In genomic region chr6:31620586-31621319, GRCh38 we compare ENCODE assay signal across 1 cellular context.
TF ChIP-seq lines count a peak whose summit lies in the region.

Gene PRRC2A (plus strand): TSS chr6:31620715. CDS start chr6:31622790, 2,075 bp downstream.

TF ChIP-seq in GM12878, 131 proteins besides CTCF, POLR2A, EP300 and RAD21 (continued from another document and continues in another):
- no peak for TF ChIP-seq PKNOX1 (IDR thresholded peaks at IDR 0.05)
- TF ChIP-seq RB1 (IDR thresholded peaks at IDR 0.05; ENCODE audit: borderline replicate concordance) = peak; percentile 79; the same call in 1 of the 2 replicates
- TF ChIP-seq EGR1 (IDR thresholded peaks at IDR 0.05; ENCODE audit: borderline replicate concordance in 1 of 2, low read depth in 2 of 2, low read length in 2 of 2) = peak in 1 of 2 experiments; percentile 88; a peak in 2 of 3 replicates
- no peak for TF ChIP-seq RELA (IDR thresholded peaks at IDR 0.05; ENCODE audit: borderline replicate concordance, partially characterized antibody)
- TF ChIP-seq SUPT20H (IDR thresholded peaks at IDR 0.05; ENCODE audit: borderline replicate concordance, control insufficient read depth, low read depth, low read length) = no peak
- TF ChIP-seq ZBTB40 (IDR thresholded peaks at IDR 0.05; ENCODE audit: borderline replicate concordance) = no peak; the same call in 1 of the 2 replicates
- no peak for TF ChIP-seq ZSCAN29 (IDR thresholded peaks at IDR 0.05)
- TF ChIP-seq FOS (IDR thresholded peaks at IDR 0.05; ENCODE audit: borderline replicate concordance, extremely low read depth, insufficient read length) = no peak
- TF ChIP-seq TBL1XR1 (IDR thresholded peaks at IDR 0.05; ENCODE audit: low read depth, low read length) = no peak; the same call in 1 of the 2 replicates
- no peak for TF ChIP-seq PAX5 (IDR thresholded peaks at IDR 0.05; ENCODE audit: borderline replicate concordance, low read depth, low read length)
- peak; percentile 89 for TF ChIP-seq TAF1 (IDR thresholded peaks at IDR 0.05; ENCODE audit: borderline replicate concordance, low read depth, low read length)
- peak; percentile 47; the same call in 1 of the 2 replicates for TF ChIP-seq POLR2AphosphoS2 (IDR thresholded peaks at IDR 0.05; ENCODE audit: low read depth, low read length)
- TF ChIP-seq SMARCA5 (IDR thresholded peaks at IDR 0.05) = peak; percentile 73
- TF ChIP-seq TCF12 (IDR thresholded peaks at IDR 0.05; ENCODE audit: low read depth, low read length) = peak; percentile 46; the same call in 1 of the 2 replicates
- no peak for TF ChIP-seq MEF2A (IDR thresholded peaks at IDR 0.05; ENCODE audit: insufficient read depth, low read depth, low read length)
- TF ChIP-seq MTA2 (IDR thresholded peaks at IDR 0.05; ENCODE audit: low read depth) = no peak
- no peak for TF ChIP-seq E2F8 (IDR thresholded peaks at IDR 0.05; ENCODE audit: low read depth, partially characterized antibody)
- TF ChIP-seq SREBF2 (IDR thresholded peaks at IDR 0.05; ENCODE audit: low read length) = 0 out of 2 replicates have a peak, but pooled peaks have one; percentile 1
- TF ChIP-seq JUND (IDR thresholded peaks at IDR 0.05; ENCODE audit: low read depth, low read length) = no peak
- no peak for TF ChIP-seq PAX8 (IDR thresholded peaks at IDR 0.05)
- TF ChIP-seq BHLHE40 (IDR thresholded peaks at IDR 0.05; ENCODE audit: borderline replicate concordance in 1 of 2, low read depth in 2 of 2, low read length in 1 of 2) = peak in 1 of 2 experiments; percentile 8; a peak in 1 of 4 replicates
- no peak for TF ChIP-seq SP1 (IDR thresholded peaks at IDR 0.05; ENCODE audit: low read depth, low read length)
- TF ChIP-seq KAT2A (conservative IDR thresholded peaks at IDR 0.05; ENCODE audit: control insufficient read depth, low read depth, low read length) = no peak
- peak; percentile 96 for TF ChIP-seq YY1 (IDR thresholded peaks at IDR 0.05; ENCODE audit: low read depth, low read length)
- peak; percentile 85; the same call in 1 of the 2 replicates for TF ChIP-seq CHD1 (IDR thresholded peaks at IDR 0.05; ENCODE audit: low read depth, low read length)
- no peak for TF ChIP-seq KLF5 (IDR thresholded peaks at IDR 0.05; ENCODE audit: partially characterized antibody)
- no peak for TF ChIP-seq HSF1 (IDR thresholded peaks at IDR 0.05; ENCODE audit: low read depth, low read length)
- TF ChIP-seq IRF4 (IDR thresholded peaks at IDR 0.05; ENCODE audit: low read depth, low read length) = no peak
- TF ChIP-seq USF2 (IDR thresholded peaks at IDR 0.05; ENCODE audit: borderline replicate concordance, low read depth, low read length) = no peak
- TF ChIP-seq CBFB (IDR thresholded peaks at IDR 0.05; ENCODE audit: low read depth) = no peak
- peak; percentile 80 for TF ChIP-seq LARP7 (IDR thresholded peaks at IDR 0.05)
- peak; percentile 49 for TF ChIP-seq NR2C1 (IDR thresholded peaks at IDR 0.05)
- no peak for TF ChIP-seq ETV6 (conservative IDR thresholded peaks at IDR 0.05 in 1 of 2, IDR thresholded peaks at IDR 0.05 in 1 of 2; ENCODE audit: borderline replicate concordance in 1 of 2, low read depth in 1 of 2)
- no peak for TF ChIP-seq RFX5 (IDR thresholded peaks at IDR 0.05; ENCODE audit: low read depth, low read length)
- no peak for TF ChIP-seq CHD4 (IDR thresholded peaks at IDR 0.05)
- no peak; the same call in 1 of the 2 replicates for TF ChIP-seq PML (IDR thresholded peaks at IDR 0.05; ENCODE audit: low read length)
- TF ChIP-seq WRNIP1 (IDR thresholded peaks at IDR 0.05; ENCODE audit: borderline replicate concordance, low read depth, low read length) = no peak
- 0 out of 2 replicates have a peak, but pooled peaks have one; percentile 22 for TF ChIP-seq ZNF207 (IDR thresholded peaks at IDR 0.05; ENCODE audit: borderline replicate concordance)
- no peak for TF ChIP-seq HDAC2 (IDR thresholded peaks at IDR 0.05)
- TF ChIP-seq STAT1 (conservative IDR thresholded peaks at IDR 0.05) = no peak
- TF ChIP-seq TCF3 (IDR thresholded peaks at IDR 0.05; ENCODE audit: borderline replicate concordance, insufficient read depth, low read depth, low read length) = 0 out of 2 replicates have a peak, but pooled peaks have one; percentile 36
- TF ChIP-seq SMC3 (IDR thresholded peaks at IDR 0.05; ENCODE audit: borderline replicate concordance, low read length) = no peak
- no peak for TF ChIP-seq BMI1 (IDR thresholded peaks at IDR 0.05; ENCODE audit: borderline replicate concordance)
- no peak for TF ChIP-seq FOXM1 (IDR thresholded peaks at IDR 0.05; ENCODE audit: low read depth, low read length)
- no peak for TF ChIP-seq JUNB (IDR thresholded peaks at IDR 0.05)
- no peak for TF ChIP-seq CREB1 (IDR thresholded peaks at IDR 0.05; ENCODE audit: low read depth)
- no peak for TF ChIP-seq NR2C2 (IDR thresholded peaks at IDR 0.05; ENCODE audit: borderline replicate concordance, control insufficient read depth, insufficient read length, low read depth)
- TF ChIP-seq ELK1 (IDR thresholded peaks at IDR 0.05; ENCODE audit: low read depth, low read length) = no peak
- no peak for TF ChIP-seq ESRRA (IDR thresholded peaks at IDR 0.05; ENCODE audit: low read length)
- no peak; the same call in 1 of the 2 replicates for TF ChIP-seq IKZF1 (conservative IDR thresholded peaks at IDR 0.05)
- peak; percentile 65; the same call in 1 of the 2 replicates for TF ChIP-seq NKRF (conservative IDR thresholded peaks at IDR 0.05)
- no peak for TF ChIP-seq ZBTB4 (CRISPR knock-in tag; IDR thresholded peaks at IDR 0.05)
- TF ChIP-seq SRF (IDR thresholded peaks at IDR 0.05; ENCODE audit: low read depth in 2 of 2, low read length in 2 of 2) = no peak
- TF ChIP-seq ZBED1 (IDR thresholded peaks at IDR 0.05; ENCODE audit: borderline replicate concordance) = no peak
